9 cellular contexts compared by ENCODE assay signal in genomic region chr11:134034496-134035381, GRCh38. TPM values are rescaled to one million over a fixed set of nuclear protein-coding genes. Genes with fewer than 3 reads are reported as not detected.
DNase-seq lines count a peak whose midpoint lies in the region; ATAC-seq and TF ChIP-seq lines count a peak whose summit lies in the region.
"Had no signal": no experiment of that assay in that cellular context is flagged by ENCODE, and none has a peak within 500 bp of the region (broad histone marks: within the 10 kb centered on the region; RNA-seq: fewer than 3 reads in every experiment).

No MANE protein-coding gene starts in this region.

- no peak overlapping the region for H4K8ac ChIP-seq in H9 (replicated peaks; ENCODE audit: insufficient read length, low read depth, low read length)

- H3K4me1 Mint-ChIP-seq in H9: peaks cover 36 to 62% of the 10 kb centered on the region in 2 experiments

- no peak overlapping the region for H3K23ac ChIP-seq in H9 (ENCODE audit: insufficient read length, low read depth, low read length)

- H3K9me3 ChIP-seq in adipocyte (ENCODE audit: control insufficient read depth, low read length) (no peaks in the 10 kb centered on the region), mesodermal cell (ENCODE audit: control insufficient read depth, low read length) (no peaks in the 10 kb centered on the region), H9 (ENCODE audit: control insufficient read depth, low read depth, low read length) (no peaks in the 10 kb centered on the region)

- no peak overlapping the region for H4K5ac ChIP-seq in H9 (ENCODE audit: insufficient read length, low read depth, low read length)

- peaks cover 10% of the 10 kb centered on the region for H3K23me2 ChIP-seq in H9 (ENCODE audit: insufficient read length, low read depth, low read length, poor library complexity, severe bottlenecking)

- H2BK20ac ChIP-seq in H9 (ENCODE audit: low read depth, low read length, poor library complexity, severe bottlenecking): no peak overlapping the region

- H2AFZ ChIP-seq in H9 (ENCODE audit: low read length): no peak overlapping the region

- H3K36me3 ChIP-seq in adipocyte (ENCODE audit: control insufficient read depth, insufficient read depth, low read length, severe bottlenecking): no peaks in the 10 kb centered on the region
- no peaks in the 10 kb centered on the region for H3K36me3 ChIP-seq in mesodermal cell (ENCODE audit: control insufficient read depth, insufficient read depth, low read length)
- no peaks in the 10 kb centered on the region for H3K36me3 ChIP-seq in urinary bladder (ENCODE audit: insufficient read depth)

- intact Hi-C loops in Right ventricle myocardium superior (cut with DNase I) (no loop called here), Right ventricle myocardium inferior (cut with DNase I) (no loop called here)

- peaks cover 34% of the 10 kb centered on the region for H3K27me3 Mint-ChIP-seq in H9 (ENCODE audit: low read depth)

- H3K4me1 ChIP-seq in adipocyte (ENCODE audit: control insufficient read depth, insufficient read depth, low read length) (peaks cover 23% of the 10 kb centered on the region), mesodermal cell (ENCODE audit: control insufficient read depth, insufficient read depth, low read length, poor library complexity, severe bottlenecking) (peaks cover 45% of the 10 kb centered on the region), urinary bladder (ENCODE audit: insufficient read depth) (no peaks in the 10 kb centered on the region), H9 (ENCODE audit: insufficient read depth, low read length) (peaks cover 5% of the 10 kb centered on the region; the same call in 1 of the 2 replicates)

- no peak overlapping the region for H2AK5ac ChIP-seq in H9 (ENCODE audit: insufficient read length, low read length)

- no peaks in the 10 kb centered on the region for H3K79me2 ChIP-seq in H9 (ENCODE audit: insufficient read depth, low read length)

- H3K14ac ChIP-seq in H9 (ENCODE audit: insufficient read depth, low read length): no peak overlapping the region; the same call in 1 of the 2 replicates

- H3K4me3 ChIP-seq in adipocyte (ENCODE audit: low read length) (no peak overlapping the region), mesodermal cell (ENCODE audit: extremely low read depth, insufficient read depth, low read length, poor library complexity, severe bottlenecking) (no peak overlapping the region), urinary bladder (ENCODE audit: low read depth, low read length) (no peak overlapping the region)

- no peaks in the 10 kb centered on the region for H3K79me1 ChIP-seq in H9 (ENCODE audit: insufficient read depth, low read depth, low read length, poor library complexity, severe bottlenecking)

- no peak overlapping the region for H3K18ac ChIP-seq in H9 (ENCODE audit: insufficient read length, low read depth, low read length)

- peak overlapping the region; percentile 63 for H3K9ac ChIP-seq in adipocyte (ENCODE audit: low read length)
- H3K9ac ChIP-seq in H9 (ENCODE audit: extremely low read depth, insufficient read length, low read length): no peak overlapping the region

- WGBS in mesodermal cell (ENCODE audit: insufficient coverage in 2 of 2), 2 experiments: 92 to 94% methylated on average over 11 to 14 of the region's 15 CpGs
- 70% methylated on average over 15 of the region's 15 CpGs for WGBS in urinary bladder
- WGBS in H9 (ENCODE audit: extremely low coverage, insufficient read length, low lambda C conversion rate): no CpG with 5 or more reads among the region's 15 CpGs

- H4K91ac ChIP-seq in H9 (ENCODE audit: insufficient read length, low read depth, low read length): no peak overlapping the region

- H3K27me3 ChIP-seq in adipocyte (replicated peaks; ENCODE audit: control insufficient read depth, insufficient read depth, low read length): peaks cover 29% of the 10 kb centered on the region
- H3K27me3 ChIP-seq in H9 (ENCODE audit: insufficient read depth, low read length): no peaks in the 10 kb centered on the region

- no peak overlapping the region for H2BK120ac ChIP-seq in H9 (ENCODE audit: low read depth, low read length, poor library complexity, severe bottlenecking)

- no peaks in the 10 kb centered on the region for H4K20me1 ChIP-seq in H9 (ENCODE audit: control insufficient read depth, insufficient read depth, insufficient read length)

- H3K27ac Mint-ChIP-seq in H9: peak overlapping the region in 1 of 3 experiments; percentile 44; a peak in 1 of 7 replicates

- H3K4me2 ChIP-seq in H9 (ENCODE audit: insufficient read depth, insufficient read length, low read length): no peak overlapping the region

- no peak overlapping the region for H3K4me3 Mint-ChIP-seq in H9

- H2BK5ac ChIP-seq in H9 (ENCODE audit: insufficient read length, low read length): no peak overlapping the region

- ATAC-seq in Right ventricle myocardium superior (ENCODE audit: poor library complexity): peak; percentile 2
- ATAC-seq in Right ventricle myocardium inferior: no peak

- H2BK15ac ChIP-seq in H9 (ENCODE audit: low read depth, low read length): no peak overlapping the region

- H3K4ac ChIP-seq in H9 (ENCODE audit: low read depth, low read length): no peak overlapping the region

- no peak overlapping the region for H2BK12ac ChIP-seq in H9 (ENCODE audit: insufficient read length, low read depth, low read length)

- H3K27ac ChIP-seq in mesodermal cell (ENCODE audit: low read depth, low read length, severe bottlenecking): peak overlapping the region; percentile 36
- peak overlapping the region; percentile 1 for H3K27ac ChIP-seq in urinary bladder (ENCODE audit: low read depth)
- no peak overlapping the region for H3K27ac ChIP-seq in H9 (ENCODE audit: insufficient read length, low read depth, low read length)

- H3K56ac ChIP-seq in H9 (ENCODE audit: insufficient read length, low read depth, low read length): no peak overlapping the region

- DNase-seq in Right ventricle myocardium superior: no peak
- no peak for DNase-seq in Right ventricle myocardium inferior (ENCODE audit: missing footprints)
- DNase-seq in adipocyte (ENCODE audit: low read depth): peak; percentile 59
- DNase-seq in GM13976 (ENCODE audit: low spot score): no peak
- DNase-seq in NCI-H1694 (lab: John Stamatoyannopoulos, UW): no peak
- DNase-seq in H9: no peak
- DNase-seq: GOT3 had no signal

- H3K36me3 Mint-ChIP-seq in H9 (ENCODE audit: insufficient read depth in 1 of 3, low read depth in 3 of 3): peaks cover 0 to 6% (median 2%) of the 10 kb centered on the region in 3 experiments; a peak in 5 of 7 replicates

- TF ChIP-seq CTCF in GM13976 (IDR thresholded peaks at IDR 0.05; ENCODE audit: borderline replicate concordance, control extremely low read depth, extremely low read depth, insufficient read depth, missing control alignments) (no peak), H9 (conservative IDR thresholded peaks at IDR 0.05) (no peak)

- in situ Hi-C loops in GM13976 (cut with MboI; ENCODE audit: low sequenced_read_pairs, unreplicated experiment): no loop called here

- H3K9me3 Mint-ChIP-seq in H9: no peaks in the 10 kb centered on the region

- H3T11ph ChIP-seq in H9 (ENCODE audit: low read length): no peak overlapping the region

RNA-seq across cellular contexts. Expression of gene JAM3, which starts 34.1 kb away (rescaled TPM):
- total RNA-seq in Right ventricle myocardium superior (23.1 TPM), Right ventricle myocardium inferior (22.5 TPM), urinary bladder (90.2 TPM), H9 (2021) (30.0 and 36.5 TPM in 2 replicates)
- 135 TPM for polyA plus RNA-seq in mesodermal cell (2013, experiment 1 of 2)
- polyA plus RNA-seq in mesodermal cell (2013, experiment 2 of 2): 118 TPM
- 61.1 TPM for polyA plus RNA-seq in urinary bladder
